Comparison of ENCODE assay signal across 2 cellular contexts in the genomic region with DNA sequence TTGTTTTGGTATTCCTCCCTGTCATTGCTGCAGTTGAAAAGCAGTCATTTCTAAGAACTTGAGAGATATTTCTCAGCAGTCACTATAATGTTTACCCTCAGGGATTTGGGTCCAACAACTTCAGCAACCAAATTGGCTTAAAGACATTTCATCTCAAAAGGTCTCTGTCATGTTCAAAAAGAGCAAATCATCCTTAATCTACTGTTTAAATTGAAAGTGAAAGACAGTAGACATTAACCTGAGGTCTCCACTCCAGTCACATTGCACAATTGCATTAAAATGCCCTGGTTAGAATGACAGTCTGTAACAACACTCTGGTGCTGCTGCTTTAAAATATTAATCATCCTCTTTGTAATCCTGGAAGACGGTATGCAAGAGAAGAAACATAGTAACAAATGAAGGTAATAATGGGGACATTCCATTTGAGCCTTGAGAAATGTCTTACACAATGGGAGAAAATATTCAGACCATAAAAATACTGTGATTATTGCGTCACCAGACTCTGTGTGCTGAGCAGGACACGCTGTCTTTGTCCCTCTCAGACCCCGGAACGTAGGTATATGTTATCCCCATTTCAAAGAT.
TF ChIP-seq lines count a peak whose summit lies in the region.

No MANE protein-coding gene starts in this region.

TF ChIP-seq in GM23338, 12 proteins besides CTCF, POLR2A, EP300 and RAD21 (continues in another document):
- TF ChIP-seq POLR2AphosphoS5 (IDR thresholded peaks at IDR 0.05; ENCODE audit: low read depth) (no peak), ZNF331 (CRISPR knock-in tag; IDR thresholded peaks at IDR 0.05; ENCODE audit: low read depth) (no peak), ZNF114 (CRISPR knock-in tag; IDR thresholded peaks at IDR 0.05) (no peak), EZH2 (IDR thresholded peaks at IDR 0.05; ENCODE audit: low read depth, unreplicated experiment) (no peak), CREB1 (CRISPR knock-in tag; IDR thresholded peaks at IDR 0.05; ENCODE audit: low read depth) (no peak), EZH2phosphoT487 (IDR thresholded peaks at IDR 0.05; ENCODE audit: unreplicated experiment) (no peak), STAT1 (IDR thresholded peaks at IDR 0.05; ENCODE audit: unreplicated experiment) (no peak), JUNB (IDR thresholded peaks at IDR 0.05; ENCODE audit: unreplicated experiment) (no peak)
- TF ChIP-seq, protein P1, sequence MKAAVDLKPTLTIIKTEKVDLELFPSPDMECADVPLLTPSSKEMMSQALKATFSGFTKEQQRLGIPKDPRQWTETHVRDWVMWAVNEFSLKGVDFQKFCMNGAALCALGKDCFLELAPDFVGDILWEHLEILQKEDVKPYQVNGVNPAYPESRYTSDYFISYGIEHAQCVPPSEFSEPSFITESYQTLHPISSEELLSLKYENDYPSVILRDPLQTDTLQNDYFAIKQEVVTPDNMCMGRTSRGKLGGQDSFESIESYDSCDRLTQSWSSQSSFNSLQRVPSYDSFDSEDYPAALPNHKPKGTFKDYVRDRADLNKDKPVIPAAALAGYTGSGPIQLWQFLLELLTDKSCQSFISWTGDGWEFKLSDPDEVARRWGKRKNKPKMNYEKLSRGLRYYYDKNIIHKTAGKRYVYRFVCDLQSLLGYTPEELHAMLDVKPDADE (IDR thresholded peaks at IDR 0.05): no peak
- TF ChIP-seq, protein P2, sequence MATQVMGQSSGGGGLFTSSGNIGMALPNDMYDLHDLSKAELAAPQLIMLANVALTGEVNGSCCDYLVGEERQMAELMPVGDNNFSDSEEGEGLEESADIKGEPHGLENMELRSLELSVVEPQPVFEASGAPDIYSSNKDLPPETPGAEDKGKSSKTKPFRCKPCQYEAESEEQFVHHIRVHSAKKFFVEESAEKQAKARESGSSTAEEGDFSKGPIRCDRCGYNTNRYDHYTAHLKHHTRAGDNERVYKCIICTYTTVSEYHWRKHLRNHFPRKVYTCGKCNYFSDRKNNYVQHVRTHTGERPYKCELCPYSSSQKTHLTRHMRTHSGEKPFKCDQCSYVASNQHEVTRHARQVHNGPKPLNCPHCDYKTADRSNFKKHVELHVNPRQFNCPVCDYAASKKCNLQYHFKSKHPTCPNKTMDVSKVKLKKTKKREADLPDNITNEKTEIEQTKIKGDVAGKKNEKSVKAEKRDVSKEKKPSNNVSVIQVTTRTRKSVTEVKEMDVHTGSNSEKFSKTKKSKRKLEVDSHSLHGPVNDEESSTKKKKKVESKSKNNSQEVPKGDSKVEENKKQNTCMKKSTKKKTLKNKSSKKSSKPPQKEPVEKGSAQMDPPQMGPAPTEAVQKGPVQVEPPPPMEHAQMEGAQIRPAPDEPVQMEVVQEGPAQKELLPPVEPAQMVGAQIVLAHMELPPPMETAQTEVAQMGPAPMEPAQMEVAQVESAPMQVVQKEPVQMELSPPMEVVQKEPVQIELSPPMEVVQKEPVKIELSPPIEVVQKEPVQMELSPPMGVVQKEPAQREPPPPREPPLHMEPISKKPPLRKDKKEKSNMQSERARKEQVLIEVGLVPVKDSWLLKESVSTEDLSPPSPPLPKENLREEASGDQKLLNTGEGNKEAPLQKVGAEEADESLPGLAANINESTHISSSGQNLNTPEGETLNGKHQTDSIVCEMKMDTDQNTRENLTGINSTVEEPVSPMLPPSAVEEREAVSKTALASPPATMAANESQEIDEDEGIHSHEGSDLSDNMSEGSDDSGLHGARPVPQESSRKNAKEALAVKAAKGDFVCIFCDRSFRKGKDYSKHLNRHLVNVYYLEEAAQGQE (IDR thresholded peaks at IDR 0.05; ENCODE audit: unreplicated experiment): no peak

TF ChIP-seq in K562, 482 proteins besides CTCF, POLR2A, EP300 and RAD21:
- peak; percentile 47 for TF ChIP-seq CEBPB (tag; IDR thresholded peaks at IDR 0.05)
- TF ChIP-seq SIRT6 (IDR thresholded peaks at IDR 0.05; ENCODE audit: low read depth, low read length): no peak
- TF ChIP-seq CEBPG (CRISPR knock-in tag; IDR thresholded peaks at IDR 0.05): no peak
- peak in 1 of 2 experiments; percentile 50; a peak in 1 of 4 replicates for TF ChIP-seq CEBPG (tag; conservative IDR thresholded peaks at IDR 0.05 in 1 of 2, IDR thresholded peaks at IDR 0.05 in 1 of 2)
- TF ChIP-seq, protein P3, sequence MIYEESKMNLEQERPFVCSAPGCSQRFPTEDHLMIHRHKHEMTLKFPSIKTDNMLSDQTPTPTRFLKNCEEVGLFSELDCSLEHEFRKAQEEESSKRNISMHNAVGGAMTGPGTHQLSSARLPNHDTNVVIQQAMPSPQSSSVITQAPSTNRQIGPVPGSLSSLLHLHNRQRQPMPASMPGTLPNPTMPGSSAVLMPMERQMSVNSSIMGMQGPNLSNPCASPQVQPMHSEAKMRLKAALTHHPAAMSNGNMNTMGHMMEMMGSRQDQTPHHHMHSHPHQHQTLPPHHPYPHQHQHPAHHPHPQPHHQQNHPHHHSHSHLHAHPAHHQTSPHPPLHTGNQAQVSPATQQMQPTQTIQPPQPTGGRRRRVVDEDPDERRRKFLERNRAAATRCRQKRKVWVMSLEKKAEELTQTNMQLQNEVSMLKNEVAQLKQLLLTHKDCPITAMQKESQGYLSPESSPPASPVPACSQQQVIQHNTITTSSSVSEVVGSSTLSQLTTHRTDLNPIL (CRISPR knock-in tag; IDR thresholded peaks at IDR 0.05): no peak
- TF ChIP-seq CXXC5 (CRISPR knock-in tag; IDR thresholded peaks at IDR 0.05): no peak
- TF ChIP-seq EZH2 (IDR thresholded peaks at IDR 0.05; ENCODE audit: borderline replicate concordance, low read depth, low read length): no peak
- TF ChIP-seq ZNF140 (CRISPR knock-in tag; IDR thresholded peaks at IDR 0.05): no peak
- TF ChIP-seq ESRRA (IDR thresholded peaks at IDR 0.05; ENCODE audit: borderline replicate concordance, low read depth): no peak
- TF ChIP-seq NCOR1 (IDR thresholded peaks at IDR 0.05): no peak
- TF ChIP-seq GABPA (tag; conservative IDR thresholded peaks at IDR 0.05; ENCODE audit: low read depth): no peak
- no peak for TF ChIP-seq ZNF282 (CRISPR knock-in tag; IDR thresholded peaks at IDR 0.05)
